19 cellular contexts compared by ENCODE assay signal in the genomic region with DNA sequence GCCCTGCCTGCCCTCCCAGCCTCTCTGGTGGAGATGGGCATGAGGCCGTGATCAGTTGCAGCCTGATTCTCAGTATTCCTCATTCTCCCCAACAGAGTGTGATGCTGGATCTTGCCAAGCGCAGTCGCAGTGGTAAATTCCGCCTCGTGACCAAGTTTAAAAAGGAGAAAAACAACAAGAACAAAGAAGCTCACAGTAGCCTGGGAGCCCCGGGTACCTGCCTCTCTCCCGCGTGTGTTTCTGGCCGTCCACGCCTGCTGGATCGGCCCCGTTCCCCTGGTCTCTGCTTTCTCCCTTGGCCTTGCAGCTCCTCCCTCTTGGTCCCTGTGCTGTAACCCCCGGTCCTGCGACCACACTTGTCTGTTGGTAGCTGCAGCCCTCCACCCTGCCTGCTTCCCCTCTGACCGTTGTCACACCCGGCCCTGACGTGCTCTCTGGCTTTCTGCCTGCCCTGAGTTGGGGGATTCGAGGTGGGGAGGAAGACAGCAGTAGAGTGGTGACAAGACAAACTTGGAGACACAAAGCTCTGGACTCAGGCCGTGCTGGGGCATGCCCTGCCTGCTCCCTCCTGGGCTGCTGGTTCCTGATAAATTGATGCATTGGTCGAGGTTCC.
DNase-seq lines count a peak whose midpoint lies in the region; ATAC-seq and TF ChIP-seq lines count a peak whose summit lies in the region.
"Had no signal": no experiment of that assay in that cellular context is flagged by ENCODE, and none has a peak within 500 bp of the region (broad histone marks: within the 10 kb centered on the region; RNA-seq: fewer than 3 reads in every experiment).

No MANE protein-coding gene starts in this region.

- no peak overlapping the region for H3K4me3 Mint-ChIP-seq in natural killer cell
- H3K4me3 Mint-ChIP-seq: central memory CD8-positive, alpha-beta T cell had no signal

- no peaks in the 10 kb centered on the region for H3K9me3 ChIP-seq in testis
- H3K9me3 ChIP-seq: pancreas, vagina had no signal

- no peak for TF ChIP-seq CTCF in natural killer cell (IDR thresholded peaks at IDR 0.05)
- TF ChIP-seq CTCF in testis (IDR thresholded peaks at IDR 0.05) = no peak

- H3K36me3 ChIP-seq in testis (ENCODE audit: low read depth, missing control alignments) = no peaks in the 10 kb centered on the region
- H3K36me3 ChIP-seq: pancreas had no signal

- ATAC-seq in natural killer cell = no peak
- ATAC-seq: pancreas had no signal

- H3K27me3 ChIP-seq in testis = no peaks in the 10 kb centered on the region
- H3K27me3 ChIP-seq: hepatocyte, pancreas, vagina had no signal

- peak; percentile 7 for DNase-seq in activated naive CD4-positive, alpha-beta T cell treated with anti-CD3 and anti-CD28 coated beads, Interleukin-2, amount 50 U/mL, for 16 hours
- no peak for DNase-seq in activated naive CD4-positive, alpha-beta T cell (lab: John Stamatoyannopoulos, UW)
- no peak for DNase-seq in natural killer cell
- peak in 34 of 49 donors; percentile 17 to 67 (median 44) for DNase-seq in substantia nigra (lab: John Stamatoyannopoulos, UW)
- DNase-seq in GM19240 (ENCODE audit: insufficient read length, low spot score) = no peak
- no peak for DNase-seq in testis
- DNase-seq in NCI-H1694 treated with DMSO at 0.1 percent for 48 hours (lab: John Stamatoyannopoulos, UW) = no peak
- DNase-seq: activated CD4-positive, alpha-beta T cell treated with anti-CD3 and anti-CD28 coated beads, Interleukin-2, amount 50 U/mL, for 1 hour; amniotic stem cell; Karpas-422; NCI-H1105; NCI-H774; stimulated activated CD4-positive, alpha-beta T cell treated with anti-CD3 and anti-CD28 coated beads, Interleukin-12 subunit alpha, Interleukin-12 subunit beta, amount 100 ng/mL, for 4 hours; SW 1271 had no signal

- intact Hi-C loops in natural killer cell (cut with micrococcal nuclease) = no loop called here
- intact Hi-C loops in testis (cut with DNase I; ENCODE audit: low total_unique reads) = no loop called here

- H3K27ac ChIP-seq in cingulate gyrus (ENCODE audit: low read depth, low read length) (peak overlapping the region; percentile 86), substantia nigra (ENCODE audit: low read depth, low read length, poor library complexity, severe bottlenecking) (peak overlapping the region; percentile 90), testis (no peak overlapping the region)
- H3K27ac ChIP-seq: hepatocyte, pancreas, vagina had no signal

- no peaks in the 10 kb centered on the region for H3K4me1 ChIP-seq in testis
- H3K4me1 ChIP-seq: pancreas had no signal

- H3K4me3 ChIP-seq in testis = no peak overlapping the region
- H3K4me3 ChIP-seq: hepatocyte, pancreas, vagina had no signal

- no peaks in the 10 kb centered on the region for H3K4me1 Mint-ChIP-seq in natural killer cell

- H3K9me3 Mint-ChIP-seq in natural killer cell = no peaks in the 10 kb centered on the region
- H3K9me3 Mint-ChIP-seq: central memory CD8-positive, alpha-beta T cell had no signal

- peaks cover 17% of the 10 kb centered on the region for H3K36me3 Mint-ChIP-seq in natural killer cell

- 89 to 94% methylated on average over 20 of the region's 20 CpGs for WGBS in testis, 2 donors

- H3K27me3 Mint-ChIP-seq in natural killer cell (ENCODE audit: low read depth in 2 of 2) = no peaks in the 10 kb centered on the region
- H3K27me3 Mint-ChIP-seq: central memory CD8-positive, alpha-beta T cell had no signal

- no peak for TF ChIP-seq POLR2A in testis (IDR thresholded peaks at IDR 0.05)

- peak overlapping the region; percentile 38 to 43 for H3K27ac Mint-ChIP-seq in natural killer cell

Comparison
In these comparisons a context has a peak if more than half of its experiments do, and no peak if none do; other contexts are left out.
1. DNase-seq: peak in activated naive CD4-positive, alpha-beta T cell treated with anti-CD3 and anti-CD28 coated beads, Interleukin-2, amount 50 U/mL, for 16 hours (single experiment) and substantia nigra (34 of 49); none in activated naive CD4-positive, alpha-beta T cell (0 of 4), natural killer cell (single experiment), GM19240 (single experiment), testis (single experiment) and NCI-H1694 treated with DMSO at 0.1 percent for 48 hours (single experiment).
2. H3K27ac ChIP-seq: peak in cingulate gyrus (single experiment) and substantia nigra (single experiment); none in testis (0 of 2).